ENCODE assay signal across 3 cellular contexts in the genomic region with DNA sequence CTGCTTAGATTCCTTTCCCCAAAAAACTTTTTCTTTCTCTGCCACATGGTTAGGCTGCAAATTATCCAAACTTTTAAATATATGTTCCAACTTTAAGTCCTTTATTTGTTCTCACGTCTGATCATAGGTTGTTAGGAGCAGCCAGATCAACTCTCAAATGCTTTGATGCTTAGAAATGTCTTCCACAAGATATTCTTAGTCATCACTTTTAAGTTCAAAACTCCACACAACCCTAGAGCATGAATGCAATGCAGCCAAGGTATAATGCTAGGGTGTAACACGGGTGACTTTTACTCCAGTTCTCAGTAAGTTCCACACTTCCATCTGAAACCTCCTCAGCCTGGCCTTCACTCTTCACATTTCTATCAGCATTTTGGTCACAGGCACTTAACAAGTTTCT.
A peak's percentile ranks its signal among the peaks of the same experiment; 100 is the strongest.
TF ChIP-seq lines count a peak whose summit lies in the region.

No MANE protein-coding gene starts in this region.

TF ChIP-seq in HepG2, 621 proteins besides CTCF, POLR2A, EP300 and RAD21:
- TF ChIP-seq MAFF (IDR thresholded peaks at IDR 0.05; ENCODE audit: low read depth, low read length) (peak; percentile 60), MAFK (conservative IDR thresholded peaks at IDR 0.05 in 1 of 2, IDR thresholded peaks at IDR 0.05 in 1 of 2; ENCODE audit: low read length in 2 of 2) (peak; percentile 59 to 78), KLF9 (CRISPR knock-in tag; IDR thresholded peaks at IDR 0.05; ENCODE audit: low read depth) (no peak)

TF ChIP-seq in A549, 52 proteins besides CTCF, POLR2A, EP300 and RAD21:
- TF ChIP-seq FOXS1 (CRISPR knock-in tag; IDR thresholded peaks at IDR 0.05) (no peak), MYC (IDR thresholded peaks at IDR 0.05; ENCODE audit: borderline replicate concordance, low read length) (no peak), MAFK (IDR thresholded peaks at IDR 0.05; ENCODE audit: partially characterized antibody) (peak; percentile 48), ZC3H11A (IDR thresholded peaks at IDR 0.05) (no peak), FOSB (CRISPR knock-in tag; IDR thresholded peaks at IDR 0.05) (no peak), CBX2 (IDR thresholded peaks at IDR 0.05; ENCODE audit: borderline replicate concordance, low read depth) (no peak)
- TF ChIP-seq, protein P1, sequence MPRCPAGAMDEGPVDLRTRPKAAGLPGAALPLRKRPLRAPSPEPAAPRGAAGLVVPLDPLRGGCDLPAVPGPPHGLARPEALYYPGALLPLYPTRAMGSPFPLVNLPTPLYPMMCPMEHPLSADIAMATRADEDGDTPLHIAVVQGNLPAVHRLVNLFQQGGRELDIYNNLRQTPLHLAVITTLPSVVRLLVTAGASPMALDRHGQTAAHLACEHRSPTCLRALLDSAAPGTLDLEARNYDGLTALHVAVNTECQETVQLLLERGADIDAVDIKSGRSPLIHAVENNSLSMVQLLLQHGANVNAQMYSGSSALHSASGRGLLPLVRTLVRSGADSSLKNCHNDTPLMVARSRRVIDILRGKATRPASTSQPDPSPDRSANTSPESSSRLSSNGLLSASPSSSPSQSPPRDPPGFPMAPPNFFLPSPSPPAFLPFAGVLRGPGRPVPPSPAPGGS (IDR thresholded peaks at IDR 0.05) = no peak
- TF ChIP-seq, protein P2, sequence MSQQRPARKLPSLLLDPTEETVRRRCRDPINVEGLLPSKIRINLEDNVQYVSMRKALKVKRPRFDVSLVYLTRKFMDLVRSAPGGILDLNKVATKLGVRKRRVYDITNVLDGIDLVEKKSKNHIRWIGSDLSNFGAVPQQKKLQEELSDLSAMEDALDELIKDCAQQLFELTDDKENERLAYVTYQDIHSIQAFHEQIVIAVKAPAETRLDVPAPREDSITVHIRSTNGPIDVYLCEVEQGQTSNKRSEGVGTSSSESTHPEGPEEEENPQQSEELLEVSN (IDR thresholded peaks at IDR 0.05; ENCODE audit: borderline replicate concordance, low read depth) = no peak

TF ChIP-seq in H1, 55 proteins besides CTCF, POLR2A, EP300 and RAD21:
- TF ChIP-seq FOSL1 (IDR thresholded peaks at IDR 0.05; ENCODE audit: insufficient read depth, low read depth, low read length) (no peak), TAF1 (IDR thresholded peaks at IDR 0.05; ENCODE audit: low read depth, low read length) (no peak), GTF2F1 (IDR thresholded peaks at IDR 0.05; ENCODE audit: borderline replicate concordance, low read depth, low read length) (no peak), TAF7 (optimal IDR thresholded peaks at IDR 0.05; ENCODE audit: borderline replicate concordance, low read depth, low read length) (no peak)
- TF ChIP-seq, protein P2 (IDR thresholded peaks at IDR 0.05) = no peak
